1 cellular context compared by ENCODE assay signal in genomic region chr4:26346203-26346620, GRCh38.
TF ChIP-seq lines count a peak whose summit lies in the region.

No MANE protein-coding gene starts in this region.

TF ChIP-seq in K562, 482 proteins besides CTCF, POLR2A, EP300 and RAD21 (continued from another document and continues in another):
- TF ChIP-seq, protein P1, sequence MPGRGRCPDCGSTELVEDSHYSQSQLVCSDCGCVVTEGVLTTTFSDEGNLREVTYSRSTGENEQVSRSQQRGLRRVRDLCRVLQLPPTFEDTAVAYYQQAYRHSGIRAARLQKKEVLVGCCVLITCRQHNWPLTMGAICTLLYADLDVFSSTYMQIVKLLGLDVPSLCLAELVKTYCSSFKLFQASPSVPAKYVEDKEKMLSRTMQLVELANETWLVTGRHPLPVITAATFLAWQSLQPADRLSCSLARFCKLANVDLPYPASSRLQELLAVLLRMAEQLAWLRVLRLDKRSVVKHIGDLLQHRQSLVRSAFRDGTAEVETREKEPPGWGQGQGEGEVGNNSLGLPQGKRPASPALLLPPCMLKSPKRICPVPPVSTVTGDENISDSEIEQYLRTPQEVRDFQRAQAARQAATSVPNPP (IDR thresholded peaks at IDR 0.05; ENCODE audit: borderline replicate concordance, insufficient read depth, insufficient read length), result no peak
- no peak for TF ChIP-seq HNRNPK (IDR thresholded peaks at IDR 0.05; ENCODE audit: low read depth, low read length, poor library complexity, severe bottlenecking)
- TF ChIP-seq KAT8 (IDR thresholded peaks at IDR 0.05; ENCODE audit: low read depth), result peak; percentile 87; the same call in 1 of the 2 replicates
- TF ChIP-seq, protein P2, sequence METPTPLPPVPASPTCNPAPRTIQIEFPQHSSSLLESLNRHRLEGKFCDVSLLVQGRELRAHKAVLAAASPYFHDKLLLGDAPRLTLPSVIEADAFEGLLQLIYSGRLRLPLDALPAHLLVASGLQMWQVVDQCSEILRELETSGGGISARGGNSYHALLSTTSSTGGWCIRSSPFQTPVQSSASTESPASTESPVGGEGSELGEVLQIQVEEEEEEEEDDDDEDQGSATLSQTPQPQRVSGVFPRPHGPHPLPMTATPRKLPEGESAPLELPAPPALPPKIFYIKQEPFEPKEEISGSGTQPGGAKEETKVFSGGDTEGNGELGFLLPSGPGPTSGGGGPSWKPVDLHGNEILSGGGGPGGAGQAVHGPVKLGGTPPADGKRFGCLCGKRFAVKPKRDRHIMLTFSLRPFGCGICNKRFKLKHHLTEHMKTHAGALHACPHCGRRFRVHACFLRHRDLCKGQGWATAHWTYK (CRISPR knock-in tag; IDR thresholded peaks at IDR 0.05), result no peak
- peak; percentile 72 for TF ChIP-seq CBFA2T2 (conservative IDR thresholded peaks at IDR 0.05)
- TF ChIP-seq FOXK2 (conservative IDR thresholded peaks at IDR 0.05 in 1 of 2, IDR thresholded peaks at IDR 0.05 in 1 of 2; ENCODE audit: low read depth in 2 of 2), result peak in 1 of 2 experiments; percentile 48; a peak in 3 of 4 replicates
- peak; percentile 46 for TF ChIP-seq TBP (optimal IDR thresholded peaks at IDR 0.05; ENCODE audit: low read depth, low read length)
- no peak for TF ChIP-seq OTX1 (CRISPR knock-in tag; IDR thresholded peaks at IDR 0.05)
- peak; percentile 27; the same call in 1 of the 2 replicates for TF ChIP-seq CEBPB (tag; IDR thresholded peaks at IDR 0.05)
- TF ChIP-seq FOXJ2 (tag; IDR thresholded peaks at IDR 0.05), result no peak
- no peak for TF ChIP-seq HEY1 (CRISPR knock-in tag; IDR thresholded peaks at IDR 0.05; ENCODE audit: borderline replicate concordance)
- TF ChIP-seq, protein P3, sequence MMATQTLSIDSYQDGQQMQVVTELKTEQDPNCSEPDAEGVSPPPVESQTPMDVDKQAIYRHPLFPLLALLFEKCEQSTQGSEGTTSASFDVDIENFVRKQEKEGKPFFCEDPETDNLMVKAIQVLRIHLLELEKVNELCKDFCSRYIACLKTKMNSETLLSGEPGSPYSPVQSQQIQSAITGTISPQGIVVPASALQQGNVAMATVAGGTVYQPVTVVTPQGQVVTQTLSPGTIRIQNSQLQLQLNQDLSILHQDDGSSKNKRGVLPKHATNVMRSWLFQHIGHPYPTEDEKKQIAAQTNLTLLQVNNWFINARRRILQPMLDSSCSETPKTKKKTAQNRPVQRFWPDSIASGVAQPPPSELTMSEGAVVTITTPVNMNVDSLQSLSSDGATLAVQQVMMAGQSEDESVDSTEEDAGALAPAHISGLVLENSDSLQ (IDR thresholded peaks at IDR 0.05), result peak; percentile 86
- no peak for TF ChIP-seq COPS2 (conservative IDR thresholded peaks at IDR 0.05)
- TF ChIP-seq, protein P4, sequence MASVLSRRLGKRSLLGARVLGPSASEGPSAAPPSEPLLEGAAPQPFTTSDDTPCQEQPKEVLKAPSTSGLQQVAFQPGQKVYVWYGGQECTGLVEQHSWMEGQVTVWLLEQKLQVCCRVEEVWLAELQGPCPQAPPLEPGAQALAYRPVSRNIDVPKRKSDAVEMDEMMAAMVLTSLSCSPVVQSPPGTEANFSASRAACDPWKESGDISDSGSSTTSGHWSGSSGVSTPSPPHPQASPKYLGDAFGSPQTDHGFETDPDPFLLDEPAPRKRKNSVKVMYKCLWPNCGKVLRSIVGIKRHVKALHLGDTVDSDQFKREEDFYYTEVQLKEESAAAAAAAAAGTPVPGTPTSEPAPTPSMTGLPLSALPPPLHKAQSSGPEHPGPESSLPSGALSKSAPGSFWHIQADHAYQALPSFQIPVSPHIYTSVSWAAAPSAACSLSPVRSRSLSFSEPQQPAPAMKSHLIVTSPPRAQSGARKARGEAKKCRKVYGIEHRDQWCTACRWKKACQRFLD (CRISPR knock-in tag; IDR thresholded peaks at IDR 0.05), result 0 out of 2 replicates have a peak, but pooled peaks have one; percentile 28
- TF ChIP-seq MBD2 (IDR thresholded peaks at IDR 0.05; ENCODE audit: borderline replicate concordance, low read depth), result 0 out of 2 replicates have a peak, but pooled peaks have one; percentile 21
- no peak for TF ChIP-seq ZNF23 (CRISPR knock-in tag; IDR thresholded peaks at IDR 0.05)
- TF ChIP-seq PCBP2 (IDR thresholded peaks at IDR 0.05; ENCODE audit: low read depth, low read length, poor library complexity, severe bottlenecking), result no peak
- no peak for TF ChIP-seq CHD1 (IDR thresholded peaks at IDR 0.05; ENCODE audit: low read length)
- TF ChIP-seq TEAD1 (CRISPR knock-in tag; IDR thresholded peaks at IDR 0.05), result no peak
- TF ChIP-seq ATF7 (IDR thresholded peaks at IDR 0.05), result peak; percentile 60; the same call in 1 of the 2 replicates
- TF ChIP-seq ZNF561 (CRISPR knock-in tag; conservative IDR thresholded peaks at IDR 0.05), result no peak
- TF ChIP-seq NR2C2 (CRISPR knock-in tag; IDR thresholded peaks at IDR 0.05), result no peak
- peak; percentile 68 for TF ChIP-seq NR2C2 (tag; IDR thresholded peaks at IDR 0.05)
- no peak for TF ChIP-seq RBM17 (IDR thresholded peaks at IDR 0.05; ENCODE audit: borderline replicate concordance, low read depth, low read length)
- no peak for TF ChIP-seq ASH1L (IDR thresholded peaks at IDR 0.05; ENCODE audit: borderline replicate concordance, low read depth, partially characterized antibody)
- TF ChIP-seq, protein P5, sequence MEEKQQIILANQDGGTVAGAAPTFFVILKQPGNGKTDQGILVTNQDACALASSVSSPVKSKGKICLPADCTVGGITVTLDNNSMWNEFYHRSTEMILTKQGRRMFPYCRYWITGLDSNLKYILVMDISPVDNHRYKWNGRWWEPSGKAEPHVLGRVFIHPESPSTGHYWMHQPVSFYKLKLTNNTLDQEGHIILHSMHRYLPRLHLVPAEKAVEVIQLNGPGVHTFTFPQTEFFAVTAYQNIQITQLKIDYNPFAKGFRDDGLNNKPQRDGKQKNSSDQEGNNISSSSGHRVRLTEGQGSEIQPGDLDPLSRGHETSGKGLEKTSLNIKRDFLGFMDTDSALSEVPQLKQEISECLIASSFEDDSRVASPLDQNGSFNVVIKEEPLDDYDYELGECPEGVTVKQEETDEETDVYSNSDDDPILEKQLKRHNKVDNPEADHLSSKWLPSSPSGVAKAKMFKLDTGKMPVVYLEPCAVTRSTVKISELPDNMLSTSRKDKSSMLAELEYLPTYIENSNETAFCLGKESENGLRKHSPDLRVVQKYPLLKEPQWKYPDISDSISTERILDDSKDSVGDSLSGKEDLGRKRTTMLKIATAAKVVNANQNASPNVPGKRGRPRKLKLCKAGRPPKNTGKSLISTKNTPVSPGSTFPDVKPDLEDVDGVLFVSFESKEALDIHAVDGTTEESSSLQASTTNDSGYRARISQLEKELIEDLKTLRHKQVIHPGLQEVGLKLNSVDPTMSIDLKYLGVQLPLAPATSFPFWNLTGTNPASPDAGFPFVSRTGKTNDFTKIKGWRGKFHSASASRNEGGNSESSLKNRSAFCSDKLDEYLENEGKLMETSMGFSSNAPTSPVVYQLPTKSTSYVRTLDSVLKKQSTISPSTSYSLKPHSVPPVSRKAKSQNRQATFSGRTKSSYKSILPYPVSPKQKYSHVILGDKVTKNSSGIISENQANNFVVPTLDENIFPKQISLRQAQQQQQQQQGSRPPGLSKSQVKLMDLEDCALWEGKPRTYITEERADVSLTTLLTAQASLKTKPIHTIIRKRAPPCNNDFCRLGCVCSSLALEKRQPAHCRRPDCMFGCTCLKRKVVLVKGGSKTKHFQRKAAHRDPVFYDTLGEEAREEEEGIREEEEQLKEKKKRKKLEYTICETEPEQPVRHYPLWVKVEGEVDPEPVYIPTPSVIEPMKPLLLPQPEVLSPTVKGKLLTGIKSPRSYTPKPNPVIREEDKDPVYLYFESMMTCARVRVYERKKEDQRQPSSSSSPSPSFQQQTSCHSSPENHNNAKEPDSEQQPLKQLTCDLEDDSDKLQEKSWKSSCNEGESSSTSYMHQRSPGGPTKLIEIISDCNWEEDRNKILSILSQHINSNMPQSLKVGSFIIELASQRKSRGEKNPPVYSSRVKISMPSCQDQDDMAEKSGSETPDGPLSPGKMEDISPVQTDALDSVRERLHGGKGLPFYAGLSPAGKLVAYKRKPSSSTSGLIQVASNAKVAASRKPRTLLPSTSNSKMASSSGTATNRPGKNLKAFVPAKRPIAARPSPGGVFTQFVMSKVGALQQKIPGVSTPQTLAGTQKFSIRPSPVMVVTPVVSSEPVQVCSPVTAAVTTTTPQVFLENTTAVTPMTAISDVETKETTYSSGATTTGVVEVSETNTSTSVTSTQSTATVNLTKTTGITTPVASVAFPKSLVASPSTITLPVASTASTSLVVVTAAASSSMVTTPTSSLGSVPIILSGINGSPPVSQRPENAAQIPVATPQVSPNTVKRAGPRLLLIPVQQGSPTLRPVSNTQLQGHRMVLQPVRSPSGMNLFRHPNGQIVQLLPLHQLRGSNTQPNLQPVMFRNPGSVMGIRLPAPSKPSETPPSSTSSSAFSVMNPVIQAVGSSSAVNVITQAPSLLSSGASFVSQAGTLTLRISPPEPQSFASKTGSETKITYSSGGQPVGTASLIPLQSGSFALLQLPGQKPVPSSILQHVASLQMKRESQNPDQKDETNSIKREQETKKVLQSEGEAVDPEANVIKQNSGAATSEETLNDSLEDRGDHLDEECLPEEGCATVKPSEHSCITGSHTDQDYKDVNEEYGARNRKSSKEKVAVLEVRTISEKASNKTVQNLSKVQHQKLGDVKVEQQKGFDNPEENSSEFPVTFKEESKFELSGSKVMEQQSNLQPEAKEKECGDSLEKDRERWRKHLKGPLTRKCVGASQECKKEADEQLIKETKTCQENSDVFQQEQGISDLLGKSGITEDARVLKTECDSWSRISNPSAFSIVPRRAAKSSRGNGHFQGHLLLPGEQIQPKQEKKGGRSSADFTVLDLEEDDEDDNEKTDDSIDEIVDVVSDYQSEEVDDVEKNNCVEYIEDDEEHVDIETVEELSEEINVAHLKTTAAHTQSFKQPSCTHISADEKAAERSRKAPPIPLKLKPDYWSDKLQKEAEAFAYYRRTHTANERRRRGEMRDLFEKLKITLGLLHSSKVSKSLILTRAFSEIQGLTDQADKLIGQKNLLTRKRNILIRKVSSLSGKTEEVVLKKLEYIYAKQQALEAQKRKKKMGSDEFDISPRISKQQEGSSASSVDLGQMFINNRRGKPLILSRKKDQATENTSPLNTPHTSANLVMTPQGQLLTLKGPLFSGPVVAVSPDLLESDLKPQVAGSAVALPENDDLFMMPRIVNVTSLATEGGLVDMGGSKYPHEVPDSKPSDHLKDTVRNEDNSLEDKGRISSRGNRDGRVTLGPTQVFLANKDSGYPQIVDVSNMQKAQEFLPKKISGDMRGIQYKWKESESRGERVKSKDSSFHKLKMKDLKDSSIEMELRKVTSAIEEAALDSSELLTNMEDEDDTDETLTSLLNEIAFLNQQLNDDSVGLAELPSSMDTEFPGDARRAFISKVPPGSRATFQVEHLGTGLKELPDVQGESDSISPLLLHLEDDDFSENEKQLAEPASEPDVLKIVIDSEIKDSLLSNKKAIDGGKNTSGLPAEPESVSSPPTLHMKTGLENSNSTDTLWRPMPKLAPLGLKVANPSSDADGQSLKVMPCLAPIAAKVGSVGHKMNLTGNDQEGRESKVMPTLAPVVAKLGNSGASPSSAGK (IDR thresholded peaks at IDR 0.05), result 0 out of 2 replicates have a peak, but pooled peaks have one; percentile 11
- TF ChIP-seq POLR3G (IDR thresholded peaks at IDR 0.05; ENCODE audit: extremely low read depth, insufficient read length, insufficient replicate concordance), result no peak
- TF ChIP-seq CHD2 (IDR thresholded peaks at IDR 0.05; ENCODE audit: low read depth, low read length), result no peak
- TF ChIP-seq ZNF696 (CRISPR knock-in tag; conservative IDR thresholded peaks at IDR 0.05), result no peak
- TF ChIP-seq, protein P6, sequence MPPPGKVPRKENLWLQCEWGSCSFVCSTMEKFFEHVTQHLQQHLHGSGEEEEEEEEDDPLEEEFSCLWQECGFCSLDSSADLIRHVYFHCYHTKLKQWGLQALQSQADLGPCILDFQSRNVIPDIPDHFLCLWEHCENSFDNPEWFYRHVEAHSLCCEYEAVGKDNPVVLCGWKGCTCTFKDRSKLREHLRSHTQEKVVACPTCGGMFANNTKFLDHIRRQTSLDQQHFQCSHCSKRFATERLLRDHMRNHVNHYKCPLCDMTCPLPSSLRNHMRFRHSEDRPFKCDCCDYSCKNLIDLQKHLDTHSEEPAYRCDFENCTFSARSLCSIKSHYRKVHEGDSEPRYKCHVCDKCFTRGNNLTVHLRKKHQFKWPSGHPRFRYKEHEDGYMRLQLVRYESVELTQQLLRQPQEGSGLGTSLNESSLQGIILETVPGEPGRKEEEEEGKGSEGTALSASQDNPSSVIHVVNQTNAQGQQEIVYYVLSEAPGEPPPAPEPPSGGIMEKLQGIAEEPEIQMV (tag; conservative IDR thresholded peaks at IDR 0.05; ENCODE audit: low read depth), result no peak
- TF ChIP-seq, protein P7, sequence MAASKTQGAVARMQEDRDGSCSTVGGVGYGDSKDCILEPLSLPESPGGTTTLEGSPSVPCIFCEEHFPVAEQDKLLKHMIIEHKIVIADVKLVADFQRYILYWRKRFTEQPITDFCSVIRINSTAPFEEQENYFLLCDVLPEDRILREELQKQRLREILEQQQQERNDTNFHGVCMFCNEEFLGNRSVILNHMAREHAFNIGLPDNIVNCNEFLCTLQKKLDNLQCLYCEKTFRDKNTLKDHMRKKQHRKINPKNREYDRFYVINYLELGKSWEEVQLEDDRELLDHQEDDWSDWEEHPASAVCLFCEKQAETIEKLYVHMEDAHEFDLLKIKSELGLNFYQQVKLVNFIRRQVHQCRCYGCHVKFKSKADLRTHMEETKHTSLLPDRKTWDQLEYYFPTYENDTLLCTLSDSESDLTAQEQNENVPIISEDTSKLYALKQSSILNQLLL (CRISPR knock-in tag; IDR thresholded peaks at IDR 0.05; ENCODE audit: borderline replicate concordance), result no peak
- no peak for TF ChIP-seq MYBL2 (IDR thresholded peaks at IDR 0.05; ENCODE audit: low read depth)
- no peak for TF ChIP-seq MYBL2 (CRISPR knock-in tag; IDR thresholded peaks at IDR 0.05; ENCODE audit: borderline replicate concordance)
- peak; percentile 66; the same call in 1 of the 2 replicates for TF ChIP-seq CREM (IDR thresholded peaks at IDR 0.05; ENCODE audit: low read depth)
- TF ChIP-seq EP400 (IDR thresholded peaks at IDR 0.05), result peak; percentile 44
- no peak for TF ChIP-seq BRD9 (IDR thresholded peaks at IDR 0.05; ENCODE audit: low read depth, partially characterized antibody)
- no peak for TF ChIP-seq ZNF79 (CRISPR knock-in tag; IDR thresholded peaks at IDR 0.05; ENCODE audit: low read depth)
- peak; percentile 36; the same call in 1 of the 2 replicates for TF ChIP-seq SMARCE1 (IDR thresholded peaks at IDR 0.05)
- TF ChIP-seq ZNF3 (CRISPR knock-in tag; IDR thresholded peaks at IDR 0.05), result no peak
- peak; percentile 84 for TF ChIP-seq TEAD4 (IDR thresholded peaks at IDR 0.05; ENCODE audit: low read length)
- no peak for TF ChIP-seq TEAD4 (CRISPR knock-in tag; IDR thresholded peaks at IDR 0.05; ENCODE audit: borderline replicate concordance)
- TF ChIP-seq TARDBP (IDR thresholded peaks at IDR 0.05), result no peak
- peak; percentile 54 to 89; a peak in 3 of 4 replicates for TF ChIP-seq RCOR1 (IDR thresholded peaks at IDR 0.05; ENCODE audit: borderline replicate concordance in 1 of 2, low read depth in 2 of 2, low read length in 2 of 2)
- no peak for TF ChIP-seq BRD4 (IDR thresholded peaks at IDR 0.05)
- TF ChIP-seq ARID1B (IDR thresholded peaks at IDR 0.05), result peak; percentile 61; the same call in 1 of the 2 replicates
- TF ChIP-seq THRAP3 (IDR thresholded peaks at IDR 0.05; ENCODE audit: borderline replicate concordance), result no peak
- no peak for TF ChIP-seq ZNF175 (CRISPR knock-in tag; IDR thresholded peaks at IDR 0.05; ENCODE audit: low read depth)
- no peak for TF ChIP-seq MTF1 (CRISPR knock-in tag; IDR thresholded peaks at IDR 0.05; ENCODE audit: borderline replicate concordance)
- peak; percentile 26; the same call in 1 of the 2 replicates for TF ChIP-seq HDAC2 (IDR thresholded peaks at IDR 0.05)
- no peak for TF ChIP-seq SNRNP70 (optimal IDR thresholded peaks at IDR 0.05; ENCODE audit: low read depth, low read length)
